In genomic region chr10:22339761-22340361, GRCh38 we compare ENCODE assay signal across 8 cellular contexts. TPM values are rescaled to one million over a fixed set of nuclear protein-coding genes. Genes with fewer than 3 reads are reported as not detected.
DNase-seq lines count a peak whose midpoint lies in the region; TF ChIP-seq lines count a peak whose summit lies in the region.

No MANE protein-coding gene starts in this region.

- peak overlapping the region; percentile 96 for H3K4me2 ChIP-seq in SK-N-SH

- DNase-seq in NCI-H345 treated with DMSO at 0.1 percent for 48 hours (lab: John Stamatoyannopoulos, UW; ENCODE audit: unreplicated experiment) = peak; percentile 53
- DNase-seq in NCI-H345 (lab: John Stamatoyannopoulos, UW) = no peak
- peak; percentile 55 for DNase-seq in SK-N-SH
- peak; percentile 87 for DNase-seq in fibroblast of mammary gland (ENCODE audit: low read depth)
- DNase-seq in retinal pigment epithelial cell (ENCODE audit: low read depth) = no peak
- DNase-seq in stimulated activated CD4-positive, alpha-beta T cell treated with anti-CD3 and anti-CD28 coated beads, Interleukin-1b, Interleukin-23, amount 100 ng/mL, for 48 hours = no peak
- DNase-seq in stimulated activated naive CD4-positive, alpha-beta T cell (lab: John Stamatoyannopoulos, UW) = no peak
- DNase-seq in HK-2 (ENCODE audit: unreplicated experiment) = no peak

- peaks cover 45% of the 10 kb centered on the region for H3K27me3 ChIP-seq in SK-N-SH (ENCODE audit: insufficient read depth)

- H3K4me1 ChIP-seq in SK-N-SH (ENCODE audit: control insufficient read depth in 1 of 2, insufficient read depth in 2 of 2, low read depth in 1 of 2, low read length in 1 of 2) = peaks cover 0 to 6% of the 10 kb centered on the region in 2 experiments; a peak in 2 of 4 replicates

- 4% methylated on average over 15 of the region's 15 CpGs for WGBS in SK-N-SH (ENCODE audit: low lambda C conversion rate)

- peak overlapping the region; percentile 88 for H2AFZ ChIP-seq in SK-N-SH (ENCODE audit: low read depth)

- no peaks in the 10 kb centered on the region for H3K79me2 ChIP-seq in SK-N-SH (ENCODE audit: insufficient read depth)

- no peaks in the 10 kb centered on the region for H3F3A ChIP-seq in SK-N-SH (replicated peaks; ENCODE audit: insufficient read depth)

- H3K9me3 ChIP-seq in SK-N-SH = no peaks in the 10 kb centered on the region

- peak overlapping the region; percentile 90 for H3K9ac ChIP-seq in SK-N-SH

- no peaks in the 10 kb centered on the region for H4K20me1 ChIP-seq in SK-N-SH (ENCODE audit: insufficient read depth)

- CTCF ChIA-PET in SK-N-SH (lab: Yijun Ruan, JAX) = interaction anchor here (0.6 to 2.0 kb wide), 12 partner anchors 15 to 844 kb away, joined by 3 to 13 read pairs (median 4); no protein-coding TSS in a partner anchor

- POLR2A ChIA-PET in SK-N-SH (lab: Yijun Ruan, JAX) = interaction anchor here (0.6 to 1.3 kb wide), 4 partner anchors 24 to 948 kb away, joined by 3 to 11 read pairs (median 6); partner anchors contain the start of gene COMMD3

- H3K4me3 ChIP-seq in SK-N-SH (ENCODE audit: low read depth in 2 of 2, low read length in 1 of 2) = peak overlapping the region; percentile 72 to 84
- peak overlapping the region; percentile 66 for H3K4me3 ChIP-seq in fibroblast of mammary gland (ENCODE audit: control insufficient read depth, low read depth, low read length)
- peak overlapping the region; percentile 73 for H3K4me3 ChIP-seq in retinal pigment epithelial cell (ENCODE audit: low read length)

- H3K27ac ChIP-seq in SK-N-SH (ENCODE audit: low read depth in 2 of 2, low read length in 1 of 2) = peak overlapping the region; percentile 91 to 92

- H3K36me3 ChIP-seq in SK-N-SH (replicated peaks in 1 of 2; ENCODE audit: control insufficient read depth in 1 of 2, insufficient read depth in 2 of 2, low read length in 1 of 2) = no peaks in the 10 kb centered on the region

- no peak for TF ChIP-seq CTCF in SK-N-SH (IDR thresholded peaks at IDR 0.05)
- no peak for TF ChIP-seq CTCF in fibroblast of mammary gland (conservative IDR thresholded peaks at IDR 0.05; ENCODE audit: control insufficient read depth, insufficient read depth, low read depth, low read length)
- TF ChIP-seq CTCF in retinal pigment epithelial cell (conservative IDR thresholded peaks at IDR 0.05; ENCODE audit: low read depth, low read length) = no peak

- TF ChIP-seq RAD21 in SK-N-SH (IDR thresholded peaks at IDR 0.05; ENCODE audit: low read length) = no peak

- no peak for TF ChIP-seq EP300 in SK-N-SH (IDR thresholded peaks at IDR 0.05; ENCODE audit: borderline replicate concordance in 1 of 2, low read depth in 1 of 2, low read length in 1 of 2)

- no peaks in the 10 kb centered on the region for H3K9me2 ChIP-seq in SK-N-SH

TF ChIP-seq in SK-N-SH, 30 proteins besides CTCF, POLR2A, EP300 and RAD21:
- TF ChIP-seq RFX5 (IDR thresholded peaks at IDR 0.05; ENCODE audit: low read length) (no peak), FOXM1 (IDR thresholded peaks at IDR 0.05; ENCODE audit: low read depth) (no peak), CHD2 (IDR thresholded peaks at IDR 0.05; ENCODE audit: low read length, partially characterized antibody) (peak; percentile 62), ZBTB33 (IDR thresholded peaks at IDR 0.05; ENCODE audit: borderline replicate concordance, low read depth) (no peak), MEF2A (IDR thresholded peaks at IDR 0.05; ENCODE audit: borderline replicate concordance, low read depth) (no peak), MAX (IDR thresholded peaks at IDR 0.05; ENCODE audit: low read depth) (peak; percentile 66; the same call in 1 of the 2 replicates), SIN3A (IDR thresholded peaks at IDR 0.05; ENCODE audit: borderline replicate concordance, low read depth, low read length) (no peak), EZH2phosphoT487 (IDR thresholded peaks at IDR 0.05; ENCODE audit: borderline replicate concordance, low read depth) (no peak), RCOR1 (IDR thresholded peaks at IDR 0.05; ENCODE audit: low read length) (0 out of 2 replicates have a peak, but pooled peaks have one; percentile 36)

RNA-seq across cellular contexts. Expression of gene SPAG6, which starts 5.4 kb away (rescaled TPM):
- 0.54 and 0.77 TPM in 2 replicates for polyA plus RNA-seq in SK-N-SH (2012; rRNA removed)
- 0.89 and 1.1 TPM in 2 replicates for polyA plus RNA-seq in SK-N-SH (2012; cell fraction: cytosol; rRNA removed)
- 0.94 and 0.97 TPM in 2 replicates for polyA plus RNA-seq in SK-N-SH (2012; cell fraction: nucleus; rRNA removed)

RNA-seq across cellular contexts. Expression of gene BMI1, which starts 19.0 kb away (rescaled TPM):
- 15.5 and 18.4 TPM in 2 replicates for polyA plus RNA-seq in SK-N-SH (2012; rRNA removed)
- polyA plus RNA-seq in SK-N-SH (2012; cell fraction: cytosol; rRNA removed) = 23.0 and 28.1 TPM in 2 replicates
- 17.9 and 31.5 TPM in 2 replicates for polyA plus RNA-seq in SK-N-SH (2012; cell fraction: nucleus; rRNA removed)

RNA-seq across cellular contexts. Expression of gene COMMD3, which starts 23.7 kb away (rescaled TPM):
- 26.9 and 36.5 TPM in 2 replicates for polyA plus RNA-seq in SK-N-SH (2012; rRNA removed)
- polyA plus RNA-seq in SK-N-SH (2012; cell fraction: cytosol; rRNA removed) = 37.1 and 46.6 TPM in 2 replicates
- 33.7 and 52.1 TPM in 2 replicates for polyA plus RNA-seq in SK-N-SH (2012; cell fraction: nucleus; rRNA removed)

Comparison
In these comparisons a context has a peak if more than half of its experiments do, and no peak if none do; other contexts are left out.
1. DNase-seq: peak in NCI-H345 treated with DMSO at 0.1 percent for 48 hours (single experiment), SK-N-SH (single experiment) and fibroblast of mammary gland (single experiment); none in NCI-H345 (single experiment), retinal pigment epithelial cell (single experiment), stimulated activated CD4-positive, alpha-beta T cell treated with anti-CD3 and anti-CD28 coated beads, Interleukin-1b, Interleukin-23, amount 100 ng/mL, for 48 hours (single experiment), stimulated activated naive CD4-positive, alpha-beta T cell (0 of 6) and HK-2 (single experiment).
2. Peak in every context shown above with its lines, with median percentiles within 50 percentile points of each other: H3K4me3 ChIP-seq.